Comparison of ENCODE assay signal across 25 cellular contexts in the genomic region with DNA sequence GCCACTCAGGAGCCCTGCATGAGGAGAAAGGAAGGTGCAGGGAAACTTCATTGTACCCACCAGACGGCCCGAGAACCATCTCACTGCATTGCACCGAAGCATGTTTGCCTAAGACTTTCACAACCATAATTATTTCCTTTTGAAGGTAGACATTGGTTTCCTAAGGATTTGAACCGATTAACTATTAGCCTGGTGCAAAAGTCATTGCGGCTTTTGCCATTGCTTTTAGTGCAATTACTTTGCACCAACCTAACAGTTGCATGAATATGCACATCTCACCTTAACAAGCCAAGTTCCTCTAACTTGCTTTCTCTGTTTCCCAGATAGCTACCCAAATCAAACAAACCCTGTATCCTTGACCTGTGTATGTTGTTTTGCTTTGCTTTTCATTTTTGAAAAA.
"Had no signal": no experiment of that assay in that cellular context is flagged by ENCODE, and none has a peak within 500 bp of the region (broad histone marks: within the 10 kb centered on the region; RNA-seq: fewer than 3 reads in every experiment).

No MANE protein-coding gene starts in this region.

- DNase-seq: colonic mucosa; cortex of kidney; effector CD8-positive, alpha-beta T cell; effector memory CD8-positive, alpha-beta T cell; endodermal cell; erythroblast; esophagus squamous epithelium; foreskin fibroblast; foreskin melanocyte; gastrocnemius medialis; glutamatergic neuron; head of caudate nucleus; heart right ventricle; hippocampal formation; left cardiac atrium; left lung; left ventricle myocardium superior; lower lobe of right lung; mesenchymal stem cell; mucosa of descending colon; naive B cell had no signal

- H3K27me3 ChIP-seq: colonic mucosa, esophagus squamous epithelium, gastrocnemius medialis, heart right ventricle, left lung had no signal

- H3K9me3 Mint-ChIP-seq: dendritic cell treated with granulocyte-macrophage colony-stimulating factor and Interleukin-4, amounts not matched to agents 40 ng/mL and 50 ng/mL, for 4 days; effector memory CD8-positive, alpha-beta T cell; endodermal cell; mesothelial cell of epicardium; naive B cell had no signal

- ATAC-seq: effector memory CD8-positive, alpha-beta T cell; esophagus mucosa; gastrocnemius medialis; heart right ventricle; left cardiac atrium; left lung; left ventricle myocardium superior; lower lobe of right lung; mucosa of descending colon had no signal

- H3K36me3 Mint-ChIP-seq: mesothelial cell of epicardium, naive B cell had no signal

- H3K27me3 Mint-ChIP-seq: dendritic cell treated with granulocyte-macrophage colony-stimulating factor and Interleukin-4, amounts not matched to agents 40 ng/mL and 50 ng/mL, for 4 days; effector memory CD8-positive, alpha-beta T cell had no signal

- H3K27ac ChIP-seq: colonic mucosa, epithelial cell of prostate, esophagus squamous epithelium, gastrocnemius medialis, heart right ventricle, left lung, lower lobe of right lung had no signal

- H3K4me3 Mint-ChIP-seq: dendritic cell treated with granulocyte-macrophage colony-stimulating factor and Interleukin-4, amounts not matched to agents 40 ng/mL and 50 ng/mL, for 4 days; effector memory CD8-positive, alpha-beta T cell; endodermal cell; mesothelial cell of epicardium; naive B cell had no signal

- H3K27ac Mint-ChIP-seq: dendritic cell treated with granulocyte-macrophage colony-stimulating factor and Interleukin-4, amounts not matched to agents 40 ng/mL and 50 ng/mL, for 4 days; effector memory CD8-positive, alpha-beta T cell; endodermal cell; mesothelial cell of epicardium; naive B cell had no signal

- H3K4me1 ChIP-seq: colonic mucosa, esophagus squamous epithelium, gastrocnemius medialis, left lung, lower lobe of right lung had no signal

- H3K9me3 ChIP-seq: colonic mucosa, esophagus squamous epithelium, gastrocnemius medialis, heart right ventricle, left lung, lower lobe of right lung, mucosa of descending colon had no signal

- H3K4me3 ChIP-seq: colonic mucosa, esophagus squamous epithelium, gastrocnemius medialis, heart right ventricle, left lung, lower lobe of right lung, mucosa of descending colon had no signal

- H3K36me3 ChIP-seq: colonic mucosa, esophagus squamous epithelium, gastrocnemius medialis, heart right ventricle, left lung, lower lobe of right lung had no signal
